ENCODE assay signal across 18 cellular contexts in genomic region chr2:29174937-29175336, GRCh38.
"Had no signal": no experiment of that assay in that cellular context is flagged by ENCODE, and none has a peak within 500 bp of the region (broad histone marks: within the 10 kb centered on the region; RNA-seq: fewer than 3 reads in every experiment).

No MANE protein-coding gene starts in this region.

- H3K27ac ChIP-seq: esophagus squamous epithelium, right atrium auricular region, transverse colon, vagina had no signal

- H3K9me3 Mint-ChIP-seq: activated naive CD4-positive, alpha-beta T cell treated with anti-CD3 and anti-CD28 coated beads for 36 hours; activated naive CD8-positive, alpha-beta T cell treated with anti-CD3 and anti-CD28 coated beads, Interleukin-2, amount 50 U/mL, for 24 hours; activated T-helper 2 cell treated with anti-CD3 and anti-CD28 coated beads, Interferon-gamma antibody, Interleukin-2, Interleukin-4, amounts not matched to agents 10 μg/mL and 5 μg/mL and 100 μg/mL, durations not matched to agents 14 hours and 24 hours and 36 hours; stimulated activated memory B cell treated with anti-CD40 and anti-IgM and Interleukin-4, amounts not matched to agents 10 μg/mL and 1 μg/mL and 100 μg/mL, for 72 hours had no signal

- H3K4me1 ChIP-seq: esophagus squamous epithelium, right atrium auricular region, transverse colon, vagina had no signal

- H3K27ac Mint-ChIP-seq: activated naive CD4-positive, alpha-beta T cell treated with anti-CD3 and anti-CD28 coated beads for 36 hours; activated naive CD8-positive, alpha-beta T cell treated with anti-CD3 and anti-CD28 coated beads, Interleukin-2, amount 50 U/mL, for 24 hours; activated T-helper 2 cell treated with anti-CD3 and anti-CD28 coated beads, Interferon-gamma antibody, Interleukin-2, Interleukin-4, amounts not matched to agents 10 μg/mL and 5 μg/mL and 100 μg/mL, durations not matched to agents 14 hours and 24 hours and 36 hours; nephron; stimulated activated memory B cell treated with anti-CD40 and anti-IgM and Interleukin-4, amounts not matched to agents 10 μg/mL and 1 μg/mL and 100 μg/mL, for 72 hours had no signal

- DNase-seq: activated CD4-positive, alpha-beta T cell treated with anti-CD3 and anti-CD28 coated beads, Interleukin-2, amount 50 U/mL, for 1 hour; activated naive CD4-positive, alpha-beta T cell treated with anti-CD3 and anti-CD28 coated beads for 36 hours; activated naive CD8-positive, alpha-beta T cell treated with anti-CD3 and anti-CD28 coated beads, Interleukin-2, amount 50 U/mL, for 24 hours; aorta; cerebellar nuclear complex; effector CD8-positive, alpha-beta T cell; esophagus squamous epithelium; hippocampal formation; left ventricle myocardium superior; occipital lobe; stimulated activated CD4-positive, alpha-beta T cell treated with anti-CD3 and anti-CD28 coated beads, Interleukin-2, amount 100 ng/mL, for 48 hours; transverse colon had no signal

- H3K4me3 Mint-ChIP-seq: activated naive CD4-positive, alpha-beta T cell treated with anti-CD3 and anti-CD28 coated beads for 36 hours; activated naive CD8-positive, alpha-beta T cell treated with anti-CD3 and anti-CD28 coated beads, Interleukin-2, amount 50 U/mL, for 24 hours; nephron; stimulated activated memory B cell treated with anti-CD40 and anti-IgM and Interleukin-4, amounts not matched to agents 10 μg/mL and 1 μg/mL and 100 μg/mL, for 72 hours had no signal

- H3K27me3 Mint-ChIP-seq: activated naive CD8-positive, alpha-beta T cell treated with anti-CD3 and anti-CD28 coated beads, Interleukin-2, amount 50 U/mL, for 24 hours; stimulated activated memory B cell treated with anti-CD40 and anti-IgM and Interleukin-4, amounts not matched to agents 10 μg/mL and 1 μg/mL and 100 μg/mL, for 72 hours had no signal

- H3K27me3 ChIP-seq: esophagus squamous epithelium, right atrium auricular region, transverse colon, vagina had no signal

- H3K4me1 Mint-ChIP-seq: nephron; stimulated activated memory B cell treated with anti-CD40 and anti-IgM and Interleukin-4, amounts not matched to agents 10 μg/mL and 1 μg/mL and 100 μg/mL, for 72 hours had no signal

- H3K9me3 ChIP-seq: esophagus squamous epithelium, right atrium auricular region, transverse colon, vagina had no signal

- ATAC-seq: activated CD4-positive, CD25-positive, alpha-beta regulatory T cell treated with anti-CD3 and anti-CD28 coated beads, Interleukin-2, amount 50 U/mL, for 24 hours; activated naive CD8-positive, alpha-beta T cell treated with anti-CD3 and anti-CD28 coated beads, Interleukin-2, amount 50 U/mL, for 24 hours; left ventricle myocardium superior; stimulated activated memory B cell treated with anti-CD40 and anti-IgM and Interleukin-4, amounts not matched to agents 10 μg/mL and 1 μg/mL and 100 μg/mL, for 72 hours had no signal

- H3K4me3 ChIP-seq: esophagus squamous epithelium, right atrium auricular region, transverse colon, vagina had no signal
